Comparison of ENCODE assay signal across 14 cellular contexts in the genomic region with DNA sequence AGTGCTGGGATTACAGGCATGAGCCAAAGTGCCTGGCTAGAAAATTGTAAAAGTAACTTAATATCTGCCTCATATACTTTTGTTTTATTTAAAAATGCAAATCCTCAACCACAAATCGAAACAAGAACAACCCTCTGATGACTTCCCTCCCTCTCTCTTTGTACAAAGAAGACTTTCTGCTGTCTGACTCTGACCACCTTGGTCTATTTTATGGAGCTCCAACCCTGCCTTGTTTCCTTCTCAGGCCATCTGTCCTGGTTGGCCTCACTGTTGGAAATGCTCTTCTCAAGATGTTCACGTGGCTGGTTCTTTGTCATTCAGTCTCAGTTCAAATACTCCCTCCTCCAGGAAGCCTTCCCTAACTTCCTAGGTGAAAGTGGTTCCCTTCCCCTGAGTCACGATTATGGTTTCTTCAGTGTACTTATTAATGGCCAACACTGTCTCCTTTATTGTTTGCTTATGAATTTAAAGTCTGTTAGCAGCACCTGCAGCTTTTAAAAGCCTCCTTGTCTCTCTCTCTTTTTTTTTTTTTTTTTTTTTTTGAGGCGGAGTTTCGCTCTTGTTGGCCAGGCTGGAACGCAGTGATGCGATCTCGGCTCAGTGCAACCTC.
"Had no signal": no experiment of that assay in that cellular context is flagged by ENCODE, and none has a peak within 500 bp of the region (broad histone marks: within the 10 kb centered on the region; RNA-seq: fewer than 3 reads in every experiment).

No MANE protein-coding gene starts in this region.

- FAIRE-seq: kidney had no signal

- ATAC-seq: heart right ventricle, left ventricle myocardium superior had no signal

- H3K27ac Mint-ChIP-seq: activated naive CD4-positive, alpha-beta T cell treated with anti-CD3 and anti-CD28 coated beads, Interleukin-2, amount 50 U/mL, for 24 hours; activated T-cell treated with anti-CD3 and anti-CD28 coated beads, Interleukin-2, amount 50 U/mL, for 24 hours had no signal

- H3K27me3 ChIP-seq: colonic mucosa, ovary had no signal

- H3K9me3 ChIP-seq: colonic mucosa, heart right ventricle, ovary had no signal

- H3K4me1 ChIP-seq: colonic mucosa had no signal

- H3K9me3 Mint-ChIP-seq: activated naive CD4-positive, alpha-beta T cell treated with anti-CD3 and anti-CD28 coated beads, Interleukin-2, amount 50 U/mL, for 24 hours; activated T-cell treated with anti-CD3 and anti-CD28 coated beads, Interleukin-2, amount 50 U/mL, for 24 hours had no signal

- H3K4me3 ChIP-seq: colonic mucosa, heart right ventricle, ovary had no signal

- DNase-seq: activated CD4-positive, alpha-beta T cell treated with anti-CD3 and anti-CD28 coated beads, Interleukin-2, amount 50 U/mL, for 4 hours; activated CD4-positive, CD25-positive, alpha-beta regulatory T cell treated with anti-CD3 and anti-CD28 coated beads, Interleukin-2, amount 50 U/mL, for 72 hours; activated effector memory CD4-positive, alpha-beta T cell treated with Interleukin-2 at 50 U/mL for 16 hours; activated T-cell treated with anti-CD3 and anti-CD28 coated beads, Interleukin-2, amount 50 U/mL, for 24 hours; caudate nucleus; colonic mucosa; foreskin melanocyte; heart right ventricle; kidney; left ventricle myocardium superior; ovary; stimulated activated CD4-positive, alpha-beta T cell treated with anti-CD3 and anti-CD28 coated beads, Interleukin-2, amount 100 ng/mL, for 48 hours; stimulated activated naive CD4-positive, alpha-beta T cell treated with Interleukin-2 at 50 U/mL for 16 hours had no signal

- H3K27ac ChIP-seq: colonic mucosa, heart right ventricle, ovary had no signal

- H3K4me3 Mint-ChIP-seq: activated naive CD4-positive, alpha-beta T cell treated with anti-CD3 and anti-CD28 coated beads, Interleukin-2, amount 50 U/mL, for 24 hours; activated T-cell treated with anti-CD3 and anti-CD28 coated beads, Interleukin-2, amount 50 U/mL, for 24 hours had no signal

- H3K36me3 ChIP-seq: colonic mucosa, heart right ventricle, ovary had no signal

- H3K36me3 Mint-ChIP-seq: activated naive CD4-positive, alpha-beta T cell treated with anti-CD3 and anti-CD28 coated beads, Interleukin-2, amount 50 U/mL, for 24 hours had no signal
